In the genomic region with DNA sequence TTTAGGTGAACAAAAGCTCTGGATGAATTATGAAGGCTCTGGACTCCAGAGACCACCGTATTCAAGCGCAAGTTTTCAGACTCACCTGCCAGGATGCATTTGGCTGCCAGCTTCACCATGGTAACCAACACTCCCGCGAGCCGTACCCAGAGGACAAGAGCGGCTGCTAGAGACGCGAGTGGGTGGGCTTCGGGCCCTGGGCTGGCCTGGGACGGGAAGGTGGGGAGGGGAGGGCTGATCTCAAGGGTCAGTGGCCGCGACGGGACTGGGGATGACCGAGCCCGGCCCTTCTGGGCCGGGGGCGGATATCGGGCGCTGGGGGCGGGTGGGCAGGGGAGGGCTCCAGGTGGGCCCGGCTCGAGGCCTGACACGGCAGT, we compare ENCODE assay signal across 8 cellular contexts.
DNase-seq lines count a peak whose midpoint lies in the region; ATAC-seq and TF ChIP-seq lines count a peak whose summit lies in the region.

No MANE protein-coding gene starts in this region.

- peak overlapping the region; percentile 77 for H3K4me3 Mint-ChIP-seq in stimulated activated effector memory CD8-positive, alpha-beta T cell treated with anti-CD3 and anti-CD28 coated beads, Interleukin-12 subunit alpha, Interleukin-12 subunit beta, amount 100 ng/mL, for 72 hours

- TF ChIP-seq CTCF in choroid plexus epithelial cell (conservative IDR thresholded peaks at IDR 0.05; ENCODE audit: low read depth, low read length) = no peak

- H3K9me3 Mint-ChIP-seq in stimulated activated effector memory CD8-positive, alpha-beta T cell treated with anti-CD3 and anti-CD28 coated beads, Interleukin-12 subunit alpha, Interleukin-12 subunit beta, amount 100 ng/mL, for 72 hours = no peaks in the 10 kb centered on the region

- H3K4me3 ChIP-seq in choroid plexus epithelial cell (ENCODE audit: low read depth, low read length) = peak overlapping the region; percentile 87

- peaks cover 6% of the 10 kb centered on the region for H3K36me3 Mint-ChIP-seq in stimulated activated effector memory CD8-positive, alpha-beta T cell treated with anti-CD3 and anti-CD28 coated beads, Interleukin-12 subunit alpha, Interleukin-12 subunit beta, amount 100 ng/mL, for 72 hours

- peaks cover 54% of the 10 kb centered on the region for H3K4me1 Mint-ChIP-seq in stimulated activated effector memory CD8-positive, alpha-beta T cell treated with anti-CD3 and anti-CD28 coated beads, Interleukin-12 subunit alpha, Interleukin-12 subunit beta, amount 100 ng/mL, for 72 hours

- DNase-seq in T-helper 9 cell (peak; percentile 24), choroid plexus epithelial cell (ENCODE audit: low read depth) (peak; percentile 22), medulla oblongata (ENCODE audit: extremely low spot score) (peak; percentile 49), OCI-M2 (lab: John Stamatoyannopoulos, UW; ENCODE audit: unreplicated experiment) (no peak), dedifferentiated amniotic fluid mesenchymal stem cell (ENCODE audit: extremely low spot score) (no peak)
- DNase-seq in stimulated activated effector memory CD8-positive, alpha-beta T cell treated with anti-CD3 and anti-CD28 coated beads, Interleukin-12 subunit alpha, Interleukin-12 subunit beta, amount 100 ng/mL, for 72 hours (ENCODE audit: low spot score in 2 of 2) = peak in 1 of 2 donors; percentile 5

- peak overlapping the region; percentile 90 for H3K27ac Mint-ChIP-seq in stimulated activated effector memory CD8-positive, alpha-beta T cell treated with anti-CD3 and anti-CD28 coated beads, Interleukin-12 subunit alpha, Interleukin-12 subunit beta, amount 100 ng/mL, for 72 hours

- ATAC-seq in GM18498 (IDR thresholded peaks at IDR 0.05; ENCODE audit: unreplicated experiment) = peak; percentile 11
- ATAC-seq in HG03280 (IDR thresholded peaks at IDR 0.05; ENCODE audit: unreplicated experiment) = peak; percentile 6
- ATAC-seq in stimulated activated effector memory CD8-positive, alpha-beta T cell treated with anti-CD3 and anti-CD28 coated beads, Interleukin-12 subunit alpha, Interleukin-12 subunit beta, amount 100 ng/mL, for 72 hours = no peak

Comparison
In these comparisons a context has a peak if more than half of its experiments do, and no peak if none do; other contexts are left out.
1. DNase-seq: peak in T-helper 9 cell (single experiment), choroid plexus epithelial cell (single experiment) and medulla oblongata (single experiment); none in OCI-M2 (single experiment) and dedifferentiated amniotic fluid mesenchymal stem cell (single experiment).